ENCODE assay signal across 8 cellular contexts in the genomic region with DNA sequence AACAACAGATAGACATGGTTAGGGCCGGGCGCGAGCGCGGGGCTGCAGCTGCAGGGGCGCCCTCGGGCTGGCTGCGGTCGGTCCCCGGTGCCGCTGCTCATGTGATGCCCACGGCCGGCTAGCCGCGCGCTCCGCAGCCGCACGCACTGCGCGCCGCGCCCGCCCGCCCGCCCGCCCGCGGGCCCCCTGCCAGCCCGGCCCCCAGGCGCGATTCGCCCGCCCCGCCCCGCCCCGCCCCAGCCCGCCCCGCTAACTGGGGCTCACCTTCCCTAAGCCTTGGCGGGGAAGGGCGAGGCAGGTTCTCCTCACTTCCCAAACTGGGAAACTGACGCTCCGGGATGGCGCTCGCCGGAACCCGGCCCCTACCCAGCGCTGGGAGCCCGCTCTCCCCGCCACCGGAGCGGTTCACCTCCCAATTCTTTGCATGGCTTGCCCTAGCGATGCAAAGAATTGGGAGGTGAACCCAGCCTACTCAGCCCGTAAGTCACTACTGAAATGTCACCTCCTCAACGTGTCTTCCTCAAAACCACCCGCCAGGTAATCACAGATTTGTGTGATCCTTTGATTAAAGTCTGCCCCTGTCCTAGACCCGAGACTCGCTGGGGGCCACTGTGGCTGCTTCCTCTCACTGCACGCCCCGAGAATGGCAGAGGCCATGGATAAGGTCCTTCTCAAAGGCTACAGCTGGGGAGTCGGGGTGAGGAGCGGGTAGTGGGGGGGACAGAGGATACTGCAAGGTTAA.
DNase-seq lines count a peak whose midpoint lies in the region; ATAC-seq and TF ChIP-seq lines count a peak whose summit lies in the region.

No MANE protein-coding gene starts in this region.

- TF ChIP-seq CTCF in AG04449 (IDR thresholded peaks at IDR 0.05; ENCODE audit: insufficient read depth, low read length, missing control alignments) (no peak), glutamatergic neuron (IDR thresholded peaks at IDR 0.05; ENCODE audit: partially characterized antibody, unreplicated experiment) (no peak)

- peak overlapping the region; percentile 80 to 96 for H3K4me3 Mint-ChIP-seq in activated T-cell treated with anti-CD3 and anti-CD28 coated beads, Interleukin-2, amount 50 U/mL, for 72 hours
- H3K4me3 Mint-ChIP-seq in glutamatergic neuron (ENCODE audit: unreplicated experiment) = peak overlapping the region; percentile 88

- DNase-seq in AG04449 (ENCODE audit: low read depth, low spot score) = no peak
- peak; percentile 37 to 43 for DNase-seq in activated T-cell treated with anti-CD3 and anti-CD28 coated beads, Interleukin-2, amount 50 U/mL, for 72 hours
- peak; percentile 60 for DNase-seq in glutamatergic neuron
- peak; percentile 19 for DNase-seq in stimulated activated CD4-positive, alpha-beta T cell treated with anti-CD3 and anti-CD28 coated beads, Interleukin-4, amount 100 ng/mL, for 24 hours
- DNase-seq in iPS-NIHi7 (ENCODE audit: extremely low spot score) = no peak

- peak overlapping the region; percentile 50 for H3K4me3 ChIP-seq in AG04449 (ENCODE audit: low read depth, low read length)

- H3K4me1 Mint-ChIP-seq in activated T-cell treated with anti-CD3 and anti-CD28 coated beads, Interleukin-2, amount 50 U/mL, for 72 hours (ENCODE audit: low read depth) = peaks cover 39% of the 10 kb centered on the region
- H3K4me1 Mint-ChIP-seq in glutamatergic neuron (ENCODE audit: low read depth, unreplicated experiment) = peaks cover 18% of the 10 kb centered on the region

- ATAC-seq in GM18511 (IDR thresholded peaks at IDR 0.05; ENCODE audit: unreplicated experiment) = peak; percentile 33
- ATAC-seq in HG03439 (IDR thresholded peaks at IDR 0.05; ENCODE audit: unreplicated experiment) = peak; percentile 23
- ATAC-seq in activated T-cell treated with anti-CD3 and anti-CD28 coated beads, Interleukin-2, amount 50 U/mL, for 72 hours (replicated peaks in 1 of 2) = peak; percentile 56 to 61
- no peak for ATAC-seq in SK-N-SH treated with all-trans-retinoic acid at 6 μM for 48 hours

- H3K27me3 Mint-ChIP-seq in activated T-cell treated with anti-CD3 and anti-CD28 coated beads, Interleukin-2, amount 50 U/mL, for 72 hours (ENCODE audit: low read depth) = no peaks in the 10 kb centered on the region
- peaks cover 16% of the 10 kb centered on the region for H3K27me3 Mint-ChIP-seq in glutamatergic neuron (ENCODE audit: unreplicated experiment)

- H3K36me3 Mint-ChIP-seq in activated T-cell treated with anti-CD3 and anti-CD28 coated beads, Interleukin-2, amount 50 U/mL, for 72 hours (ENCODE audit: insufficient read depth in 2 of 2) = no peaks in the 10 kb centered on the region
- H3K36me3 Mint-ChIP-seq in glutamatergic neuron (ENCODE audit: unreplicated experiment) = no peaks in the 10 kb centered on the region

- CTCF ChIA-PET in AG04449 (lab: Yijun Ruan, JAX) = interaction anchor here (2.0 to 7.6 kb wide), 4 partner anchors 8 to 192 kb away, joined by 7 to 81 read pairs (median 46); no protein-coding TSS in a partner anchor

- POLR2A ChIA-PET in AG04449 (lab: Yijun Ruan, JAX) = no interaction called here

- no peak overlapping the region for H3K27ac Mint-ChIP-seq in activated T-cell treated with anti-CD3 and anti-CD28 coated beads, Interleukin-2, amount 50 U/mL, for 72 hours
- H3K27ac Mint-ChIP-seq in glutamatergic neuron (ENCODE audit: unreplicated experiment) = no peak overlapping the region

- H3K9me3 Mint-ChIP-seq in activated T-cell treated with anti-CD3 and anti-CD28 coated beads, Interleukin-2, amount 50 U/mL, for 72 hours = no peaks in the 10 kb centered on the region
- peaks cover 9% of the 10 kb centered on the region for H3K9me3 Mint-ChIP-seq in glutamatergic neuron (ENCODE audit: unreplicated experiment)

TF ChIP-seq in SK-N-SH treated with all-trans-retinoic acid at 6 μM for 48 hours, 23 proteins besides CTCF, POLR2A, EP300 and RAD21:
- TF ChIP-seq ESRRG (CRISPR knock-in tag; IDR thresholded peaks at IDR 0.05) = no peak
- TF ChIP-seq, protein P1, sequence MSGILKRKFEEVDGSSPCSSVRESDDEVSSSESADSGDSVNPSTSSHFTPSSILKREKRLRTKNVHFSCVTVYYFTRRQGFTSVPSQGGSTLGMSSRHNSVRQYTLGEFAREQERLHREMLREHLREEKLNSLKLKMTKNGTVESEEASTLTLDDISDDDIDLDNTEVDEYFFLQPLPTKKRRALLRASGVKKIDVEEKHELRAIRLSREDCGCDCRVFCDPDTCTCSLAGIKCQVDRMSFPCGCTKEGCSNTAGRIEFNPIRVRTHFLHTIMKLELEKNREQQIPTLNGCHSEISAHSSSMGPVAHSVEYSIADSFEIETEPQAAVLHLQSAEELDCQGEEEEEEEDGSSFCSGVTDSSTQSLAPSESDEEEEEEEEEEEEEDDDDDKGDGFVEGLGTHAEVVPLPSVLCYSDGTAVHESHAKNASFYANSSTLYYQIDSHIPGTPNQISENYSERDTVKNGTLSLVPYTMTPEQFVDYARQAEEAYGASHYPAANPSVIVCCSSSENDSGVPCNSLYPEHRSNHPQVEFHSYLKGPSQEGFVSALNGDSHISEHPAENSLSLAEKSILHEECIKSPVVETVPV (CRISPR knock-in tag; IDR thresholded peaks at IDR 0.05) = no peak
- TF ChIP-seq ZC3H10 (CRISPR knock-in tag; IDR thresholded peaks at IDR 0.05) = no peak
- no peak for TF ChIP-seq ISL1 (CRISPR knock-in tag; IDR thresholded peaks at IDR 0.05)
- TF ChIP-seq ZNF565 (CRISPR knock-in tag; conservative IDR thresholded peaks at IDR 0.05; ENCODE audit: low read depth) = no peak
- TF ChIP-seq, protein P2, sequence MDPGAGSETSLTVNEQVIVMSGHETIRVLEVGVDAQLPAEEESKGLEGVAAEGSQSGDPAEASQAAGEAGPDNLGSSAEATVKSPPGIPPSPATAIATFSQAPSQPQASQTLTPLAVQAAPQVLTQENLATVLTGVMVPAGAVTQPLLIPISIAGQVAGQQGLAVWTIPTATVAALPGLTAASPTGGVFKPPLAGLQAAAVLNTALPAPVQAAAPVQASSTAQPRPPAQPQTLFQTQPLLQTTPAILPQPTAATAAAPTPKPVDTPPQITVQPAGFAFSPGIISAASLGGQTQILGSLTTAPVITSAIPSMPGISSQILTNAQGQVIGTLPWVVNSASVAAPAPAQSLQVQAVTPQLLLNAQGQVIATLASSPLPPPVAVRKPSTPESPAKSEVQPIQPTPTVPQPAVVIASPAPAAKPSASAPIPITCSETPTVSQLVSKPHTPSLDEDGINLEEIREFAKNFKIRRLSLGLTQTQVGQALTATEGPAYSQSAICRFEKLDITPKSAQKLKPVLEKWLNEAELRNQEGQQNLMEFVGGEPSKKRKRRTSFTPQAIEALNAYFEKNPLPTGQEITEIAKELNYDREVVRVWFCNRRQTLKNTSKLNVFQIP (CRISPR knock-in tag; IDR thresholded peaks at IDR 0.05; ENCODE audit: borderline replicate concordance, low read depth) = no peak
- TF ChIP-seq, protein P3, sequence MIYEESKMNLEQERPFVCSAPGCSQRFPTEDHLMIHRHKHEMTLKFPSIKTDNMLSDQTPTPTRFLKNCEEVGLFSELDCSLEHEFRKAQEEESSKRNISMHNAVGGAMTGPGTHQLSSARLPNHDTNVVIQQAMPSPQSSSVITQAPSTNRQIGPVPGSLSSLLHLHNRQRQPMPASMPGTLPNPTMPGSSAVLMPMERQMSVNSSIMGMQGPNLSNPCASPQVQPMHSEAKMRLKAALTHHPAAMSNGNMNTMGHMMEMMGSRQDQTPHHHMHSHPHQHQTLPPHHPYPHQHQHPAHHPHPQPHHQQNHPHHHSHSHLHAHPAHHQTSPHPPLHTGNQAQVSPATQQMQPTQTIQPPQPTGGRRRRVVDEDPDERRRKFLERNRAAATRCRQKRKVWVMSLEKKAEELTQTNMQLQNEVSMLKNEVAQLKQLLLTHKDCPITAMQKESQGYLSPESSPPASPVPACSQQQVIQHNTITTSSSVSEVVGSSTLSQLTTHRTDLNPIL (CRISPR knock-in tag; IDR thresholded peaks at IDR 0.05; ENCODE audit: low read depth) = no peak
- no peak for TF ChIP-seq ZNF8 (CRISPR knock-in tag; IDR thresholded peaks at IDR 0.05)
- TF ChIP-seq SNAI2 (CRISPR knock-in tag; IDR thresholded peaks at IDR 0.05) = no peak

Comparison
In these comparisons a context has a peak if more than half of its experiments do, and no peak if none do; other contexts are left out.
1. DNase-seq: peak in activated T-cell treated with anti-CD3 and anti-CD28 coated beads, Interleukin-2, amount 50 U/mL, for 72 hours (2 of 2), glutamatergic neuron (single experiment) and stimulated activated CD4-positive, alpha-beta T cell treated with anti-CD3 and anti-CD28 coated beads, Interleukin-4, amount 100 ng/mL, for 24 hours (single experiment); none in AG04449 (single experiment) and iPS-NIHi7 (single experiment).